Comparison of ENCODE assay signal across 20 cellular contexts in genomic region chr1:207284209-207284892, GRCh38. TPM values are rescaled to one million over a fixed set of nuclear protein-coding genes. Genes with fewer than 3 reads are reported as not detected.
DNase-seq lines count a peak whose midpoint lies in the region; ATAC-seq and TF ChIP-seq lines count a peak whose summit lies in the region.
"Had no signal": no experiment of that assay in that cellular context is flagged by ENCODE, and none has a peak within 500 bp of the region (broad histone marks: within the 10 kb centered on the region; RNA-seq: fewer than 3 reads in every experiment).

No MANE protein-coding gene starts in this region.

- no peaks in the 10 kb centered on the region for H3K9me3 Mint-ChIP-seq in activated naive CD8-positive, alpha-beta T cell (ENCODE audit: low read depth)
- no peaks in the 10 kb centered on the region for H3K9me3 Mint-ChIP-seq in activated naive CD8-positive, alpha-beta T cell treated with anti-CD3 and anti-CD28 coated beads, Interleukin-2, amount 50 U/mL, for 24 hours
- H3K9me3 Mint-ChIP-seq: activated naive CD4-positive, alpha-beta T cell treated with anti-CD3 and anti-CD28 coated beads, Interleukin-2, amount 10 ng/mL, durations not matched to agents 7 days and 5 days; CD14-positive monocyte; memory B cell; neural crest cell; stimulated activated effector memory CD8-positive, alpha-beta T cell treated with anti-CD3 and anti-CD28 coated beads, Interleukin-12 subunit alpha, Interleukin-12 subunit beta, amount 100 ng/mL, for 72 hours had no signal

- no peaks in the 10 kb centered on the region for H4K20me1 ChIP-seq in smooth muscle cell (ENCODE audit: low read depth)

- no peaks in the 10 kb centered on the region for H3K79me2 ChIP-seq in smooth muscle cell (ENCODE audit: low read depth)

- no peaks in the 10 kb centered on the region for H3K27me3 ChIP-seq in ascending aorta
- no peaks in the 10 kb centered on the region for H3K27me3 ChIP-seq in smooth muscle cell (ENCODE audit: low read depth)
- H3K27me3 ChIP-seq in spleen (replicated peaks in 1 of 7), result no peaks in the 10 kb centered on the region
- H3K27me3 ChIP-seq: tibial nerve had no signal

- no peak overlapping the region for H3K4me3 ChIP-seq in ascending aorta
- no peak overlapping the region for H3K4me3 ChIP-seq in smooth muscle cell
- H3K4me3 ChIP-seq in spleen, result no peak overlapping the region
- H3K4me3 ChIP-seq: prostate gland, tibial nerve had no signal

- H3K27ac ChIP-seq in ascending aorta, result peak overlapping the region; percentile 36 to 60
- no peak overlapping the region for H3K27ac ChIP-seq in smooth muscle cell (ENCODE audit: low read depth)
- H3K27ac ChIP-seq in spleen, result peak overlapping the region in 3 of 8 donors; percentile 8 to 55 (median 19)
- H3K27ac ChIP-seq: prostate gland, RWPE1 had no signal

- H3K9ac ChIP-seq in smooth muscle cell (ENCODE audit: low read depth), result no peak overlapping the region

- peak overlapping the region; percentile 31 for H3K4me3 Mint-ChIP-seq in activated naive CD8-positive, alpha-beta T cell
- no peak overlapping the region for H3K4me3 Mint-ChIP-seq in activated naive CD8-positive, alpha-beta T cell treated with anti-CD3 and anti-CD28 coated beads, Interleukin-2, amount 50 U/mL, for 24 hours
- H3K4me3 Mint-ChIP-seq: activated naive CD4-positive, alpha-beta T cell treated with anti-CD3 and anti-CD28 coated beads, Interleukin-2, amount 10 ng/mL, durations not matched to agents 7 days and 5 days; CD14-positive monocyte; memory B cell; neural crest cell; stimulated activated effector memory CD8-positive, alpha-beta T cell treated with anti-CD3 and anti-CD28 coated beads, Interleukin-12 subunit alpha, Interleukin-12 subunit beta, amount 100 ng/mL, for 72 hours had no signal

- H3K9me3 ChIP-seq in ascending aorta (no peaks in the 10 kb centered on the region), smooth muscle cell (replicated peaks; ENCODE audit: low read depth) (no peaks in the 10 kb centered on the region), spleen (no peaks in the 10 kb centered on the region)
- H3K9me3 ChIP-seq: prostate gland, tibial nerve had no signal

- H3K36me3 Mint-ChIP-seq in activated naive CD8-positive, alpha-beta T cell, result peaks cover 4% of the 10 kb centered on the region
- no peaks in the 10 kb centered on the region for H3K36me3 Mint-ChIP-seq in activated naive CD8-positive, alpha-beta T cell treated with anti-CD3 and anti-CD28 coated beads, Interleukin-2, amount 50 U/mL, for 24 hours (ENCODE audit: low read depth)
- H3K36me3 Mint-ChIP-seq: stimulated activated effector memory CD8-positive, alpha-beta T cell treated with anti-CD3 and anti-CD28 coated beads, Interleukin-12 subunit alpha, Interleukin-12 subunit beta, amount 100 ng/mL, for 72 hours had no signal

- H3K27ac Mint-ChIP-seq in activated naive CD8-positive, alpha-beta T cell, result peak overlapping the region; percentile 70
- H3K27ac Mint-ChIP-seq in activated naive CD8-positive, alpha-beta T cell treated with anti-CD3 and anti-CD28 coated beads, Interleukin-2, amount 50 U/mL, for 24 hours, result no peak overlapping the region
- H3K27ac Mint-ChIP-seq: activated naive CD4-positive, alpha-beta T cell treated with anti-CD3 and anti-CD28 coated beads, Interleukin-2, amount 10 ng/mL, durations not matched to agents 7 days and 5 days; memory B cell; stimulated activated effector memory CD8-positive, alpha-beta T cell treated with anti-CD3 and anti-CD28 coated beads, Interleukin-12 subunit alpha, Interleukin-12 subunit beta, amount 100 ng/mL, for 72 hours had no signal

- no peaks in the 10 kb centered on the region for H3K36me3 ChIP-seq in ascending aorta
- H3K36me3 ChIP-seq in smooth muscle cell (ENCODE audit: low read depth), result no peaks in the 10 kb centered on the region
- no peaks in the 10 kb centered on the region for H3K36me3 ChIP-seq in spleen
- H3K36me3 ChIP-seq: prostate gland, tibial nerve had no signal

- intact Hi-C loops in ascending aorta (cut with DNase I), result no loop called here
- intact Hi-C loops in spleen (cut with DNase I; ENCODE audit: low total_unique reads), result no loop called here

- H3K27me3 Mint-ChIP-seq in activated naive CD8-positive, alpha-beta T cell, result no peaks in the 10 kb centered on the region
- no peaks in the 10 kb centered on the region for H3K27me3 Mint-ChIP-seq in activated naive CD8-positive, alpha-beta T cell treated with anti-CD3 and anti-CD28 coated beads, Interleukin-2, amount 50 U/mL, for 24 hours

- peaks cover 65% of the 10 kb centered on the region for H3K4me1 Mint-ChIP-seq in activated naive CD8-positive, alpha-beta T cell (ENCODE audit: low read depth)
- H3K4me1 Mint-ChIP-seq in activated naive CD8-positive, alpha-beta T cell treated with anti-CD3 and anti-CD28 coated beads, Interleukin-2, amount 50 U/mL, for 24 hours, result peaks cover 43% of the 10 kb centered on the region
- H3K4me1 Mint-ChIP-seq: neural crest cell had no signal

- H3F3A ChIP-seq in smooth muscle cell (ENCODE audit: low read depth), result peaks cover 8% of the 10 kb centered on the region

- peak overlapping the region; percentile 9 for H2AFZ ChIP-seq in smooth muscle cell (ENCODE audit: low read depth)

- TF ChIP-seq CTCF in ascending aorta (IDR thresholded peaks at IDR 0.05) (no peak), smooth muscle cell (IDR thresholded peaks at IDR 0.05; ENCODE audit: borderline replicate concordance, insufficient read depth, poor library complexity, severe bottlenecking) (no peak), spleen (IDR thresholded peaks at IDR 0.05 in 8 of 11, conservative IDR thresholded peaks at IDR 0.05 in 3 of 11) (no peak)

- TF ChIP-seq POLR2A in spleen (IDR thresholded peaks at IDR 0.05), result no peak

- 70% methylated on average over 5 of the region's 5 CpGs for WGBS in smooth muscle cell (ENCODE audit: low lambda C conversion rate)
- 50 to 79% (median 62%) methylated on average over 5 of the region's 5 CpGs for WGBS in spleen, 5 donors

- H3K4me1 ChIP-seq in ascending aorta (peaks cover 6 to 31% of the 10 kb centered on the region in 2 donors), smooth muscle cell (ENCODE audit: low read depth) (peaks cover 6% of the 10 kb centered on the region), spleen (peaks cover 8 to 41% (median 17%) of the 10 kb centered on the region in 6 donors)
- H3K4me1 ChIP-seq: prostate gland had no signal

- DNase-seq in activated naive CD8-positive, alpha-beta T cell treated with anti-CD3 and anti-CD28 coated beads, Interleukin-2, amount 50 U/mL, for 24 hours, result no peak
- no peak for DNase-seq in ascending aorta (ENCODE audit: low spot score in 2 of 2)
- DNase-seq in kidney tubule cell (ENCODE audit: low spot score), result peak; percentile 44
- no peak for DNase-seq in smooth muscle cell (lab: John Stamatoyannopoulos, UW; ENCODE audit: unreplicated experiment)
- DNase-seq in spleen, result no peak
- no peak for DNase-seq in NCI-H446 treated with DMSO at 0.1 percent for 48 hours (lab: John Stamatoyannopoulos, UW)
- no peak for DNase-seq in HuH-7 (ENCODE audit: low spot score)
- DNase-seq: activated naive CD4-positive, alpha-beta T cell treated with anti-CD3 and anti-CD28 coated beads, Interleukin-2, amount 10 ng/mL, durations not matched to agents 7 days and 5 days; activated T-cell treated with anti-CD3 and anti-CD28 coated beads, Interleukin-2, amount 50 U/mL, for 1 hour; erythroblast; NCI-H1417; SW 1271 had no signal

- no peak for ATAC-seq in activated naive CD8-positive, alpha-beta T cell treated with anti-CD3 and anti-CD28 coated beads, Interleukin-2, amount 50 U/mL, for 24 hours
- ATAC-seq: stimulated activated effector memory CD8-positive, alpha-beta T cell treated with anti-CD3 and anti-CD28 coated beads, Interleukin-12 subunit alpha, Interleukin-12 subunit beta, amount 100 ng/mL, for 72 hours had no signal

- H3K4me2 ChIP-seq in smooth muscle cell, result no peak overlapping the region

RNA-seq across cellular contexts. Expression of gene CD55, which starts 37.1 kb away (rescaled TPM):
- 73.1 TPM for total RNA-seq in ascending aorta
- 38.9 and 46.5 TPM in 2 replicates for total RNA-seq in smooth muscle cell
- polyA plus RNA-seq in smooth muscle cell, result 23.9 and 27.9 TPM in 2 replicates
- 100 to 1,000 TPM in 5 of 7 donors, 10 to 100 TPM in 2; 97.0 to 229 (median 116) TPM for total RNA-seq in spleen
- 10 to 100 TPM; 28.5 to 41.1 (median 28.5) TPM for polyA plus RNA-seq in spleen
